ENCODE assay signal across 8 cellular contexts in the genomic region with DNA sequence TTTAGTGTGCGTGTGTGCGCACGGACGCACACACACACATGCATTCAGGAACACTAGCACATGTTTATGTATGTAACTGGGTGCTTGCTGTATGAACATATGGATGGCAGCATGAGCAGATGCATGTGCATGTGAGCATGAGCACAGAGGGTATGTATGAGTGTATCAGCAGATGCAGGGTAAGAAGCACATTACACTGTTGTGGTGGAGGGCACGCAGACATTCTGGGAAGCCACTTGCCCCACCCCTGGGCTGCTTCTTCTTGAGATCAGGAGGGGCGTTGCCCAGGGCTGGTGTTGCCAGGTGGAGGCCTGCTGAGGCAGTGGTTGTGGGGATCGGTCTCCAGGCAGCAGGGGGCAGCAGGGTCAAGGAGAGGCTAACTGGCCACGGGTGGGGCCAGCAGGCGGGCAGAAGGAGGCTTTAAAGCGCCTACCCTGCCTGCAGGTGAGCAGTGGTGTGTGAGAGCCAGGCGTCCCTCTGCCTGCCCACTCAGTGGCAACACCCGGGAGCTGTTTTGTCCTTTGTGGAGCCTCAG. TPM values are rescaled to one million over a fixed set of nuclear protein-coding genes. Genes with fewer than 3 reads are reported as not detected.
DNase-seq lines count a peak whose midpoint lies in the region; ATAC-seq and TF ChIP-seq lines count a peak whose summit lies in the region.

No MANE protein-coding gene starts in this region.

- H3K27ac ChIP-seq in esophagus (ENCODE audit: low read depth in 2 of 2, low read length in 1 of 2) (peak overlapping the region; percentile 16 to 33), thyroid gland (peak overlapping the region; percentile 79 to 96 (median 91))

- H3K36me3 ChIP-seq in esophagus (ENCODE audit: control insufficient read depth in 2 of 2, insufficient read depth in 2 of 2, low read length in 1 of 2) (no peaks in the 10 kb centered on the region), thyroid gland (no peaks in the 10 kb centered on the region)

- H3K36me3 Mint-ChIP-seq in activated T-cell treated with anti-CD3 and anti-CD28 coated beads, Interleukin-2, amount 50 U/mL, for 72 hours (ENCODE audit: insufficient read depth in 2 of 2), result no peaks in the 10 kb centered on the region

- peaks cover 0 to 26% of the 10 kb centered on the region in 2 donors for H3K4me1 ChIP-seq in esophagus (ENCODE audit: control insufficient read depth in 2 of 2, insufficient read depth in 2 of 2, low read length in 1 of 2)
- H3K4me1 ChIP-seq in thyroid gland, result peaks cover 45 to 63% of the 10 kb centered on the region in 2 donors

- TF ChIP-seq CTCF in thyroid gland (IDR thresholded peaks at IDR 0.05), result peak in 4 of 6 experiments; percentile 52 to 88 (median 82)

- H3K27me3 Mint-ChIP-seq in activated T-cell treated with anti-CD3 and anti-CD28 coated beads, Interleukin-2, amount 50 U/mL, for 72 hours (ENCODE audit: low read depth), result no peaks in the 10 kb centered on the region

- peak; percentile 10 to 24 for ATAC-seq in activated T-cell treated with anti-CD3 and anti-CD28 coated beads, Interleukin-2, amount 50 U/mL, for 72 hours (replicated peaks in 1 of 2)
- no peak for ATAC-seq in GM21447 (IDR thresholded peaks at IDR 0.05; ENCODE audit: unreplicated experiment)

- peak in 1 of 2 donors; percentile 69 for TF ChIP-seq POLR2A in thyroid gland (IDR thresholded peaks at IDR 0.05)

- H3K4me3 Mint-ChIP-seq in activated T-cell treated with anti-CD3 and anti-CD28 coated beads, Interleukin-2, amount 50 U/mL, for 72 hours, result no peak overlapping the region

- no peaks in the 10 kb centered on the region for H3K27me3 ChIP-seq in esophagus (ENCODE audit: control insufficient read depth in 1 of 2, insufficient read depth in 2 of 2, low read length in 2 of 2)
- no peaks in the 10 kb centered on the region for H3K27me3 ChIP-seq in thyroid gland

- H3K27ac Mint-ChIP-seq in activated T-cell treated with anti-CD3 and anti-CD28 coated beads, Interleukin-2, amount 50 U/mL, for 72 hours, result no peak overlapping the region

- intact Hi-C loops in thyroid gland (cut with DNase I), result loop anchor here (2.0 kb wide), 1 partner anchor 41 kb away; no protein-coding TSS in a partner anchor

- peak; percentile 27 to 37 for DNase-seq in activated T-cell treated with anti-CD3 and anti-CD28 coated beads, Interleukin-2, amount 50 U/mL, for 72 hours
- DNase-seq in activated T-cell treated with anti-CD3 and anti-CD28 coated beads, Interleukin-2, amount 50 U/mL, for 48 hours, result no peak
- DNase-seq in NCI-H748 treated with DMSO at 0.1 percent for 48 hours (lab: John Stamatoyannopoulos, UW) (peak; percentile 76), thyroid gland (peak; percentile 90 to 92), T-helper 2 cell (no peak), inferior parietal cortex (ENCODE audit: extremely low spot score) (no peak)

- no peaks in the 10 kb centered on the region for H3K9me3 Mint-ChIP-seq in activated T-cell treated with anti-CD3 and anti-CD28 coated beads, Interleukin-2, amount 50 U/mL, for 72 hours

- H3K4me3 ChIP-seq in esophagus (ENCODE audit: low read depth in 1 of 2, low read length in 2 of 2), result no peak overlapping the region
- peak overlapping the region in 1 of 3 donors; percentile 15 for H3K4me3 ChIP-seq in thyroid gland (replicated peaks in 1 of 3)

- WGBS in esophagus, 2 donors, result 39% methylated on average over 12 of the region's 12 CpGs
- WGBS in thyroid gland, 2 donors, result 39 to 48% methylated on average over 9 to 12 of the region's 12 CpGs

- no peaks in the 10 kb centered on the region for H3K9me3 ChIP-seq in esophagus (ENCODE audit: control insufficient read depth in 2 of 2, insufficient read depth in 1 of 2, low read depth in 1 of 2, low read length in 1 of 2)
- no peaks in the 10 kb centered on the region for H3K9me3 ChIP-seq in thyroid gland

- peaks cover 16% of the 10 kb centered on the region for H3K4me1 Mint-ChIP-seq in activated T-cell treated with anti-CD3 and anti-CD28 coated beads, Interleukin-2, amount 50 U/mL, for 72 hours (ENCODE audit: low read depth)

RNA-seq across cellular contexts. Expression of gene P3R3URF, which starts 3.9 kb away (rescaled TPM):
- total RNA-seq in activated T-cell treated with anti-CD3 and anti-CD28 coated beads, Interleukin-2, amount 50 U/mL, for 72 hours, result not detected
- not detected for polyA plus RNA-seq in esophagus
- not detected for total RNA-seq in thyroid gland

RNA-seq across cellular contexts. Expression of gene TSPAN1, which starts 5.3 kb away (rescaled TPM):
- under 1 TPM; 0.30 to 0.34 TPM for total RNA-seq in activated T-cell treated with anti-CD3 and anti-CD28 coated beads, Interleukin-2, amount 50 U/mL, for 72 hours
- 1 to 10 TPM; 2.2 to 2.3 TPM for polyA plus RNA-seq in esophagus
- 100 to 1,000 TPM in 2 of 4 donors, 10 to 100 TPM in 2; 61.2 to 154 (median 105) TPM for total RNA-seq in thyroid gland

RNA-seq across cellular contexts. Expression of gene POMGNT1, which starts 18.1 kb away (rescaled TPM):
- total RNA-seq in activated T-cell treated with anti-CD3 and anti-CD28 coated beads, Interleukin-2, amount 50 U/mL, for 72 hours, result 10 to 100 TPM; 30.8 to 35.5 TPM
- polyA plus RNA-seq in esophagus, result 10 to 100 TPM; 17.1 to 17.2 TPM
- 10 to 100 TPM; 54.2 to 90.8 (median 79.3) TPM for total RNA-seq in thyroid gland

RNA-seq across cellular contexts. Expression of gene LURAP1, which starts 23.0 kb away (rescaled TPM):
- total RNA-seq in activated T-cell treated with anti-CD3 and anti-CD28 coated beads, Interleukin-2, amount 50 U/mL, for 72 hours, result under 1 TPM in 1 of 2 donors, not detected in 1; 0.21 TPM
- 1 to 10 TPM; 1.6 to 1.7 TPM for polyA plus RNA-seq in esophagus
- total RNA-seq in thyroid gland, result 10 to 100 TPM; 30.5 to 47.4 (median 37.8) TPM

RNA-seq across cellular contexts. Expression of gene PIK3R3, which starts 47.7 kb away (rescaled TPM):
- under 1 TPM; 0.89 to 0.93 TPM for total RNA-seq in activated T-cell treated with anti-CD3 and anti-CD28 coated beads, Interleukin-2, amount 50 U/mL, for 72 hours
- 1 to 10 TPM; 1.3 to 2.6 TPM for polyA plus RNA-seq in esophagus
- total RNA-seq in thyroid gland, result 10 to 100 TPM; 16.0 to 36.2 (median 20.9) TPM

Comparison
In these comparisons a context has a peak if more than half of its experiments do, and no peak if none do; other contexts are left out.
1. DNase-seq: peak in activated T-cell treated with anti-CD3 and anti-CD28 coated beads, Interleukin-2, amount 50 U/mL, for 72 hours (2 of 2), NCI-H748 treated with DMSO at 0.1 percent for 48 hours (single experiment) and thyroid gland (2 of 2); none in activated T-cell treated with anti-CD3 and anti-CD28 coated beads, Interleukin-2, amount 50 U/mL, for 48 hours (0 of 2), T-helper 2 cell (0 of 5) and inferior parietal cortex (single experiment).
2. RNA of gene TSPAN1, which starts 5.3 kb away (total RNA-seq): 61.2 to 154 TPM in thyroid gland; 0.30 to 0.34 TPM in activated T-cell treated with anti-CD3 and anti-CD28 coated beads, Interleukin-2, amount 50 U/mL, for 72 hours; every median in the first group is over 10 times any median in the second.